7 cellular contexts compared by ENCODE assay signal in genomic region chr20:53914091-53914860, GRCh38.
DNase-seq lines count a peak whose midpoint lies in the region; ATAC-seq and TF ChIP-seq lines count a peak whose summit lies in the region.

No MANE protein-coding gene starts in this region.

- H3K4me3 ChIP-seq in HAP-1 (no peak overlapping the region), SK-N-SH (ENCODE audit: low read depth in 2 of 2, low read length in 1 of 2) (no peak overlapping the region), fibroblast of the aortic adventitia (ENCODE audit: low read depth, low read length) (no peak overlapping the region), skeletal muscle tissue (ENCODE audit: low read length in 3 of 3) (peak overlapping the region; percentile 82 to 93 (median 91))

- 59% methylated on average over 9 of the region's 9 CpGs for WGBS in SK-N-SH (ENCODE audit: low lambda C conversion rate)

- H3K9ac ChIP-seq in SK-N-SH: peak overlapping the region; percentile 90
- peak overlapping the region in 1 of 3 donors; percentile 90 for H3K9ac ChIP-seq in skeletal muscle tissue (ENCODE audit: low read depth in 1 of 3, low read length in 3 of 3)

- no peaks in the 10 kb centered on the region for H3K27me3 ChIP-seq in HAP-1 (ENCODE audit: low read depth)
- H3K27me3 ChIP-seq in SK-N-SH (ENCODE audit: insufficient read depth): no peaks in the 10 kb centered on the region
- no peaks in the 10 kb centered on the region for H3K27me3 ChIP-seq in skeletal muscle tissue (ENCODE audit: control insufficient read depth in 3 of 3, insufficient read depth in 3 of 3, low read length in 3 of 3)

- no peaks in the 10 kb centered on the region for H4K20me1 ChIP-seq in SK-N-SH (ENCODE audit: insufficient read depth)

- no peaks in the 10 kb centered on the region for H3K79me2 ChIP-seq in SK-N-SH (ENCODE audit: insufficient read depth)

- no peak for TF ChIP-seq CTCF in SK-N-SH (IDR thresholded peaks at IDR 0.05)
- TF ChIP-seq CTCF in fibroblast of the aortic adventitia (IDR thresholded peaks at IDR 0.05; ENCODE audit: insufficient read depth, low read length): peak; percentile 34

- H3F3A ChIP-seq in SK-N-SH (replicated peaks; ENCODE audit: insufficient read depth): peaks cover 15% of the 10 kb centered on the region

- H3K36me3 ChIP-seq in HAP-1 (replicated peaks) (no peaks in the 10 kb centered on the region), SK-N-SH (replicated peaks in 1 of 2; ENCODE audit: control insufficient read depth in 1 of 2, insufficient read depth in 2 of 2, low read length in 1 of 2) (no peaks in the 10 kb centered on the region), skeletal muscle tissue (ENCODE audit: control insufficient read depth in 3 of 3, insufficient read depth in 3 of 3, low read length in 3 of 3) (no peaks in the 10 kb centered on the region)

- peak overlapping the region; percentile 95 for H3K4me2 ChIP-seq in SK-N-SH

- H3K27ac ChIP-seq in SK-N-SH (ENCODE audit: low read depth in 2 of 2, low read length in 1 of 2) (peak overlapping the region; percentile 96 to 99), skeletal muscle tissue (ENCODE audit: low read depth, low read length) (no peak overlapping the region)

- POLR2A ChIA-PET in SK-N-SH (lab: Yijun Ruan, JAX): interaction anchor here (2.0 kb wide), 2 partner anchors 163 to 320 kb away, joined by 7 to 12 read pairs; partner anchors contain the start of gene ZNF217

- DNase-seq in HAP-1 (ENCODE audit: low spot score in 2 of 2) (peak; percentile 32), SK-N-SH (no peak), fibroblast of the aortic adventitia (ENCODE audit: low read depth) (peak; percentile 92), HK-2 (ENCODE audit: unreplicated experiment) (no peak), G401 (ENCODE audit: low spot score) (no peak)

- no peak for TF ChIP-seq RAD21 in SK-N-SH (IDR thresholded peaks at IDR 0.05; ENCODE audit: low read length)

- ATAC-seq in GM19351 (IDR thresholded peaks at IDR 0.05; ENCODE audit: unreplicated experiment): no peak

- H3K4me1 ChIP-seq in HAP-1: peaks cover 37% of the 10 kb centered on the region
- peaks cover 37 to 41% of the 10 kb centered on the region in 2 experiments for H3K4me1 ChIP-seq in SK-N-SH (ENCODE audit: control insufficient read depth in 1 of 2, insufficient read depth in 2 of 2, low read depth in 1 of 2, low read length in 1 of 2)
- peaks cover 20 to 22% (median 21%) of the 10 kb centered on the region in 3 donors for H3K4me1 ChIP-seq in skeletal muscle tissue (ENCODE audit: control insufficient read depth in 3 of 3, insufficient read depth in 3 of 3, low read length in 3 of 3)

- TF ChIP-seq EP300 in SK-N-SH (IDR thresholded peaks at IDR 0.05; ENCODE audit: borderline replicate concordance in 1 of 2, low read depth in 1 of 2, low read length in 1 of 2): no peak

- in situ Hi-C loops in HAP-1 (cut with MboI; ENCODE audit: low sequenced_read_pairs) (no loop called here), G401 (cut with HindIII; ENCODE audit: low sequenced_read_pairs) (no loop called here)

- H2AFZ ChIP-seq in SK-N-SH (ENCODE audit: low read depth): peak overlapping the region; percentile 68

- no peaks in the 10 kb centered on the region for H3K9me2 ChIP-seq in SK-N-SH

- H3K9me3 ChIP-seq in HAP-1 (no peaks in the 10 kb centered on the region), SK-N-SH (no peaks in the 10 kb centered on the region), skeletal muscle tissue (ENCODE audit: control insufficient read depth in 3 of 3, low read length in 3 of 3) (no peaks in the 10 kb centered on the region)

- CTCF ChIA-PET in SK-N-SH (lab: Yijun Ruan, JAX): interaction anchor here (0.9 to 3.9 kb wide), 17 partner anchors 7 to 341 kb away, joined by 3 to 34 read pairs (median 5); partner anchors contain the start of gene ZNF217

TF ChIP-seq in SK-N-SH, 30 proteins besides CTCF, POLR2A, EP300 and RAD21:
- TF ChIP-seq FOSL2 (IDR thresholded peaks at IDR 0.05; ENCODE audit: borderline replicate concordance, low read depth) (no peak), POLR2AphosphoS5 (IDR thresholded peaks at IDR 0.05; ENCODE audit: low read depth, low read length) (no peak), GATA2 (CRISPR knock-in tag; IDR thresholded peaks at IDR 0.05) (peak; percentile 15; the same call in 1 of the 2 replicates), MAX (IDR thresholded peaks at IDR 0.05; ENCODE audit: low read depth) (0 out of 2 replicates have a peak, but pooled peaks have one; percentile 34)

Comparison
In these comparisons a context has a peak if more than half of its experiments do, and no peak if none do; other contexts are left out.
1. DNase-seq: peak in HAP-1 (2 of 2) and fibroblast of the aortic adventitia (single experiment); none in SK-N-SH (single experiment), HK-2 (single experiment) and G401 (single experiment).
2. H3K4me3 ChIP-seq: peak in skeletal muscle tissue (3 of 3); none in HAP-1 (single experiment), SK-N-SH (0 of 2) and fibroblast of the aortic adventitia (single experiment).